15 cellular contexts compared by ENCODE assay signal in the genomic region with DNA sequence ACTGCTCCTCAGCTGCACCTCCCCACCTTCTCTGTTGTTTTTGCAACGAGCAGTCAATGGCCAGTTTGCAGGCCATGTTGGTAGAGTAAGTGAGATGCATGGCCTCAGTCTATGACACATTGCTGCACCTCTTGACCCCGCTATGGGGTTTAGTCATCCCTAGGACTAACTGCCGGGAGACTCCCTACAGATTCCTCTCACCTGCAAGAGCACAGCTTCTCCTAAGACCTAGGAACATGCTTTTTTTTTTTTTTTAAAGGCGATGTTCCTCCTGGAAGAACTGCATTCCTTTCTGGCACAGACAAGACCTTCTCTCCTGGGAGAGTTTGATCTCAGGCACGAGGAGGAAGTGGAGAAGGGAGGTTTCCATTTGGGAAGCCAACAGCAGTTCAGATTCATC.
DNase-seq lines count a peak whose midpoint lies in the region; ATAC-seq, FAIRE-seq and TF ChIP-seq lines count a peak whose summit lies in the region.
"Had no signal": no experiment of that assay in that cellular context is flagged by ENCODE, and none has a peak within 500 bp of the region (broad histone marks: within the 10 kb centered on the region; RNA-seq: fewer than 3 reads in every experiment).

No MANE protein-coding gene starts in this region.

- no peaks in the 10 kb centered on the region for H3K79me2 ChIP-seq in HepG2 (ENCODE audit: insufficient read depth, low read length)

- no peak for TF ChIP-seq CTCF in RWPE1 (conservative IDR thresholded peaks at IDR 0.05; ENCODE audit: low read depth)
- TF ChIP-seq CTCF in spleen (IDR thresholded peaks at IDR 0.05 in 8 of 11, conservative IDR thresholded peaks at IDR 0.05 in 3 of 11): no peak
- no peak for TF ChIP-seq CTCF in GM10248 (IDR thresholded peaks at IDR 0.05; ENCODE audit: control extremely low read depth, extremely low read depth, low read depth, missing control alignments)
- no peak for TF ChIP-seq CTCF in HepG2 (CRISPR knock-in tag; IDR thresholded peaks at IDR 0.05)
- TF ChIP-seq CTCF in testis (IDR thresholded peaks at IDR 0.05): no peak

- no peak for ATAC-seq in HepG2

- H3K27me3 ChIP-seq in spleen (replicated peaks in 1 of 7) (no peaks in the 10 kb centered on the region), HepG2 (ENCODE audit: control insufficient read depth in 1 of 2, insufficient read depth in 2 of 2, low read length in 2 of 2) (no peaks in the 10 kb centered on the region; a peak in 1 of 5 replicates), testis (no peaks in the 10 kb centered on the region)

- POLR2A ChIA-PET in RWPE1 (lab: Yijun Ruan, JAX; ENCODE audit: low non-redundant PET): interaction anchor here (0.6 to 1.0 kb wide), 2 partner anchors 9 to 94 kb away, joined by 3 read pairs; no protein-coding TSS in a partner anchor
- POLR2A ChIA-PET in GM10248 (lab: Yijun Ruan, JAX): no interaction called here
- POLR2A ChIA-PET in HepG2 (lab: Yijun Ruan, JAX): no interaction called here

- BruUV-seq in HepG2 (replicated peaks; lab: Mats Ljungman, UMichigan): no TSS peak

- H3K9ac ChIP-seq in HepG2 (ENCODE audit: insufficient read depth, low read depth, low read length): no peak overlapping the region

- no peak overlapping the region for H2AFZ ChIP-seq in HepG2 (ENCODE audit: low read length)

- H3K4me3 ChIP-seq in spleen (no peak overlapping the region), HepG2 (replicated peaks in 1 of 3; ENCODE audit: insufficient read depth in 1 of 3, low read depth in 2 of 3, low read length in 3 of 3) (no peak overlapping the region), testis (no peak overlapping the region)
- H3K4me3 ChIP-seq: SK-N-MC had no signal

- 67 to 91% (median 83%) methylated on average over 5 of the region's 5 CpGs for WGBS in spleen, 5 donors
- WGBS in HepG2 (ENCODE audit: low lambda C conversion rate): 91% methylated on average over 5 of the region's 5 CpGs
- 56 to 58% methylated on average over 5 of the region's 5 CpGs for WGBS in testis, 2 donors

- TF ChIP-seq POLR2A in spleen (IDR thresholded peaks at IDR 0.05) (no peak), HepG2 (IDR thresholded peaks at IDR 0.05; ENCODE audit: insufficient read depth in 1 of 2, low read depth in 2 of 2, low read length in 2 of 2) (no peak), testis (IDR thresholded peaks at IDR 0.05) (no peak)

- H3K36me3 ChIP-seq in spleen (peaks cover 0 to 64% (median 18%) of the 10 kb centered on the region in 6 donors), HepG2 (replicated peaks in 1 of 2; ENCODE audit: control insufficient read depth in 1 of 2, insufficient read depth in 2 of 2, low read length in 2 of 2) (peaks cover 2 to 15% of the 10 kb centered on the region in 2 experiments; a peak in 3 of 5 replicates), testis (ENCODE audit: low read depth, missing control alignments) (no peaks in the 10 kb centered on the region)

- in situ Hi-C loops in HepG2 (cut with HindIII; ENCODE audit: extremely low pct_ligation_motif_present, low pct_unique_long_range_greater_than_20kb): no loop called here

- H3K9me3 ChIP-seq in spleen (peaks cover 0 to 10% (median 7%) of the 10 kb centered on the region in 8 donors), HepG2 (ENCODE audit: low read length) (no peaks in the 10 kb centered on the region), testis (no peaks in the 10 kb centered on the region)

- FAIRE-seq in HepG2 (lab: Jason Lieb, UNC): no peak
- FAIRE-seq: D721Med, kidney had no signal

- DNase-seq in GM03348 (ENCODE audit: low spot score) (peak; percentile 47), RWPE1 (ENCODE audit: low spot score) (peak; percentile 94), fibroblast of peridontal ligament (ENCODE audit: extremely low read depth) (peak; percentile 31), spleen (peak; percentile 31), GM10248 (ENCODE audit: extremely low spot score) (no peak), HepG2 (ENCODE audit: low spot score) (no peak), testis (no peak)
- no peak for DNase-seq in activated naive CD4-positive, alpha-beta T cell (lab: John Stamatoyannopoulos, UW)
- DNase-seq: activated CD4-positive, alpha-beta T cell treated with anti-CD3 and anti-CD28 coated beads, Interleukin-2, amount 10 ng/mL, durations not matched to agents 24 days and 14 days; kidney; NCI-H1048; NCI-H748 treated with DMSO at 0.1 percent for 48 hours; stimulated activated CD4-positive, alpha-beta T cell treated with anti-CD3 and anti-CD28 coated beads, Interleukin-15, amount 100 ng/mL, for 24 hours had no signal

- H3K27ac ChIP-seq in RWPE1: peak overlapping the region; percentile 38; the same call in 1 of the 2 replicates
- H3K27ac ChIP-seq in spleen: peak overlapping the region in 4 of 8 donors; percentile 91 to 96 (median 94)
- H3K27ac ChIP-seq in HepG2 (ENCODE audit: extremely low read length, insufficient read depth, low read length): no peak overlapping the region
- H3K27ac ChIP-seq in testis: no peak overlapping the region
- H3K27ac ChIP-seq: SK-N-MC had no signal

- TF ChIP-seq EP300 in HepG2 (IDR thresholded peaks at IDR 0.05; ENCODE audit: low read depth in 2 of 2, low read length in 2 of 2) (no peak), HepG2 (CRISPR knock-in tag; IDR thresholded peaks at IDR 0.05; ENCODE audit: borderline replicate concordance) (no peak)

- no peak overlapping the region for H3K4me2 ChIP-seq in HepG2 (ENCODE audit: low read depth, low read length)

- intact Hi-C loops in spleen (cut with DNase I; ENCODE audit: low total_unique reads) (no loop called here), HepG2 (cut with micrococcal nuclease; ENCODE audit: unreplicated experiment) (no loop called here), testis (cut with DNase I; ENCODE audit: low total_unique reads) (no loop called here)

- no peaks in the 10 kb centered on the region for H4K20me1 ChIP-seq in HepG2 (ENCODE audit: insufficient read depth, low read length)

- no peak for TF ChIP-seq RAD21 in HepG2 (CRISPR knock-in tag; IDR thresholded peaks at IDR 0.05)

- H3K4me1 ChIP-seq in spleen (peaks cover 8 to 57% (median 46%) of the 10 kb centered on the region in 6 donors), HepG2 (ENCODE audit: insufficient read depth, low read length) (no peaks in the 10 kb centered on the region), testis (peaks cover 25% of the 10 kb centered on the region)

- CTCF ChIA-PET in RWPE1 (lab: Yijun Ruan, JAX) (interaction anchor here (0.6 to 1.7 kb wide), 3 partner anchors 43 to 733 kb away, joined by 4 to 10 read pairs (median 8); no protein-coding TSS in a partner anchor), GM10248 (lab: Yijun Ruan, JAX) (interaction anchor here (1.3 kb wide), 1 partner anchor 11 kb away, joined by 3 read pairs; no protein-coding TSS in a partner anchor), HepG2 (lab: Yijun Ruan, JAX; ENCODE audit: low intra/inter-chr PET ratio, low total read pairs) (no interaction called here)

TF ChIP-seq in HepG2, 621 proteins besides CTCF, POLR2A, EP300 and RAD21 (continues in another document):
- no peak for TF ChIP-seq ZNF563 (CRISPR knock-in tag; IDR thresholded peaks at IDR 0.05)
- no peak for TF ChIP-seq ZNF180 (CRISPR knock-in tag; IDR thresholded peaks at IDR 0.05; ENCODE audit: borderline replicate concordance, low read depth)
- TF ChIP-seq, protein P1, sequence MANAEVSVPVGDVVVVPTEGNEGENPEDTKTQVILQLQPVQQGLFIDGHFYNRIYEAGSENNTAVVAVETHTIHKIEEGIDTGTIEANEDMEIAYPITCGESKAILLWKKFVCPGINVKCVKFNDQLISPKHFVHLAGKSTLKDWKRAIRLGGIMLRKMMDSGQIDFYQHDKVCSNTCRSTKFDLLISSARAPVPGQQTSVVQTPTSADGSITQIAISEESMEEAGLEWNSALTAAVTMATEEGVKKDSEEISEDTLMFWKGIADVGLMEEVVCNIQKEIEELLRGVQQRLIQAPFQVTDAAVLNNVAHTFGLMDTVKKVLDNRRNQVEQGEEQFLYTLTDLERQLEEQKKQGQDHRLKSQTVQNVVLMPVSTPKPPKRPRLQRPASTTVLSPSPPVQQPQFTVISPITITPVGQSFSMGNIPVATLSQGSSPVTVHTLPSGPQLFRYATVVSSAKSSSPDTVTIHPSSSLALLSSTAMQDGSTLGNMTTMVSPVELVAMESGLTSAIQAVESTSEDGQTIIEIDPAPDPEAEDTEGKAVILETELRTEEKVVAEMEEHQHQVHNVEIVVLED (CRISPR knock-in tag; IDR thresholded peaks at IDR 0.05; ENCODE audit: borderline replicate concordance): no peak
- TF ChIP-seq ZNF24 (IDR thresholded peaks at IDR 0.05): no peak
- TF ChIP-seq SOX6 (IDR thresholded peaks at IDR 0.05): no peak
- TF ChIP-seq SOX6 (CRISPR knock-in tag; IDR thresholded peaks at IDR 0.05): no peak
- TF ChIP-seq, protein P2, sequence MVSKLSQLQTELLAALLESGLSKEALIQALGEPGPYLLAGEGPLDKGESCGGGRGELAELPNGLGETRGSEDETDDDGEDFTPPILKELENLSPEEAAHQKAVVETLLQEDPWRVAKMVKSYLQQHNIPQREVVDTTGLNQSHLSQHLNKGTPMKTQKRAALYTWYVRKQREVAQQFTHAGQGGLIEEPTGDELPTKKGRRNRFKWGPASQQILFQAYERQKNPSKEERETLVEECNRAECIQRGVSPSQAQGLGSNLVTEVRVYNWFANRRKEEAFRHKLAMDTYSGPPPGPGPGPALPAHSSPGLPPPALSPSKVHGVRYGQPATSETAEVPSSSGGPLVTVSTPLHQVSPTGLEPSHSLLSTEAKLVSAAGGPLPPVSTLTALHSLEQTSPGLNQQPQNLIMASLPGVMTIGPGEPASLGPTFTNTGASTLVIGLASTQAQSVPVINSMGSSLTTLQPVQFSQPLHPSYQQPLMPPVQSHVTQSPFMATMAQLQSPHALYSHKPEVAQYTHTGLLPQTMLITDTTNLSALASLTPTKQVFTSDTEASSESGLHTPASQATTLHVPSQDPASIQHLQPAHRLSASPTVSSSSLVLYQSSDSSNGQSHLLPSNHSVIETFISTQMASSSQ (IDR thresholded peaks at IDR 0.05; ENCODE audit: low read depth): no peak
- TF ChIP-seq, protein P2 (CRISPR knock-in tag; IDR thresholded peaks at IDR 0.05; ENCODE audit: borderline replicate concordance): no peak
- no peak for TF ChIP-seq ZNF296 (CRISPR knock-in tag; conservative IDR thresholded peaks at IDR 0.05)
- no peak for TF ChIP-seq ZNF550 (CRISPR knock-in tag; IDR thresholded peaks at IDR 0.05; ENCODE audit: borderline replicate concordance)

Comparison
In these comparisons a context has a peak if more than half of its experiments do, and no peak if none do; other contexts are left out.
1. DNase-seq: peak in GM03348 (single experiment), RWPE1 (single experiment), fibroblast of peridontal ligament (single experiment) and spleen (single experiment); none in activated naive CD4-positive, alpha-beta T cell (0 of 4), GM10248 (single experiment), HepG2 (single experiment) and testis (single experiment).